ENCODE assay signal across 8 cellular contexts in genomic region chr10:58511765-58512469, GRCh38. TPM values are rescaled to one million over a fixed set of nuclear protein-coding genes. Genes with fewer than 3 reads are reported as not detected.
DNase-seq lines count a peak whose midpoint lies in the region; ATAC-seq and TF ChIP-seq lines count a peak whose summit lies in the region.

No MANE protein-coding gene starts in this region.

- H3K9me3 ChIP-seq in liver (ENCODE audit: control insufficient read depth in 4 of 4, low read length in 3 of 4) (no peaks in the 10 kb centered on the region), thymus (ENCODE audit: control insufficient read depth) (no peaks in the 10 kb centered on the region)

- peaks cover 1% of the 10 kb centered on the region for H3K36me3 Mint-ChIP-seq in T-helper 2 cell treated with Interferon-gamma antibody and Interleukin-4, amounts not matched to agents 5 μg/mL and 100 μg/mL, for 36 hours (ENCODE audit: low read depth)

- WGBS in liver: 12% methylated on average over 25 of the region's 25 CpGs
- WGBS in thymus: 25% methylated on average over 25 of the region's 25 CpGs

- H3K4me3 Mint-ChIP-seq in T-helper 2 cell treated with Interferon-gamma antibody and Interleukin-4, amounts not matched to agents 5 μg/mL and 100 μg/mL, for 36 hours: peak overlapping the region; percentile 69

- peak overlapping the region; percentile 50 to 80 for H3K4me3 ChIP-seq in cardiac fibroblast (replicated peaks in 1 of 2; ENCODE audit: low read depth in 2 of 2, low read length in 2 of 2)
- peak overlapping the region; percentile 37 to 78 (median 64) for H3K4me3 ChIP-seq in liver (ENCODE audit: low read depth in 1 of 3, low read length in 3 of 3)
- H3K4me3 ChIP-seq in thymus (ENCODE audit: low read length): peak overlapping the region; percentile 55

- no peak overlapping the region for H3K27ac Mint-ChIP-seq in T-helper 2 cell treated with Interferon-gamma antibody and Interleukin-4, amounts not matched to agents 5 μg/mL and 100 μg/mL, for 36 hours

- H3K4me1 Mint-ChIP-seq in T-helper 2 cell treated with Interferon-gamma antibody and Interleukin-4, amounts not matched to agents 5 μg/mL and 100 μg/mL, for 36 hours (ENCODE audit: low read depth): peaks cover 7% of the 10 kb centered on the region

- H3K36me3 ChIP-seq in liver (ENCODE audit: control insufficient read depth in 4 of 4, insufficient read depth in 3 of 4, low read depth in 1 of 4, low read length in 3 of 4) (no peaks in the 10 kb centered on the region), thymus (ENCODE audit: control insufficient read depth, insufficient read depth) (no peaks in the 10 kb centered on the region)

- H3K4me1 ChIP-seq in liver (ENCODE audit: control insufficient read depth in 4 of 4, insufficient read depth in 4 of 4, low read length in 3 of 4): peaks cover 9 to 22% (median 17%) of the 10 kb centered on the region in 4 donors
- no peaks in the 10 kb centered on the region for H3K4me1 ChIP-seq in thymus (ENCODE audit: control insufficient read depth, insufficient read depth, low read length)

- no peaks in the 10 kb centered on the region for H3K9me3 Mint-ChIP-seq in T-helper 2 cell treated with Interferon-gamma antibody and Interleukin-4, amounts not matched to agents 5 μg/mL and 100 μg/mL, for 36 hours

- peaks cover 27% of the 10 kb centered on the region for H3K27me3 Mint-ChIP-seq in T-helper 2 cell treated with Interferon-gamma antibody and Interleukin-4, amounts not matched to agents 5 μg/mL and 100 μg/mL, for 36 hours (ENCODE audit: low read depth)

- DNase-seq in T-helper 2 cell treated with Interferon-gamma antibody and Interleukin-4, amounts not matched to agents 5 μg/mL and 100 μg/mL, for 36 hours (ENCODE audit: low spot score): no peak
- DNase-seq in T-helper 2 cell (no peak), cardiac fibroblast (ENCODE audit: low read depth in 2 of 2) (peak; percentile 50 to 56), NCI-H2171 (lab: John Stamatoyannopoulos, UW) (no peak)

- peak overlapping the region in 1 of 2 donors; percentile 14 for H3K9ac ChIP-seq in liver (ENCODE audit: low read depth in 1 of 2, low read length in 2 of 2)

- TF ChIP-seq CTCF in cardiac fibroblast (IDR thresholded peaks at IDR 0.05; ENCODE audit: low read depth, low read length) (no peak), liver (IDR thresholded peaks at IDR 0.05; ENCODE audit: low read depth, low read length, missing input control) (no peak)

- H3K27ac ChIP-seq in liver (ENCODE audit: low read depth in 1 of 2, low read length in 2 of 2) (peak overlapping the region; percentile 42 to 51), thymus (ENCODE audit: low read depth) (no peak overlapping the region)

- H3K27me3 ChIP-seq in liver (ENCODE audit: control insufficient read depth in 4 of 4, insufficient read depth in 4 of 4, low read length in 3 of 4) (peaks cover 0 to 16% (median under 1%) of the 10 kb centered on the region in 4 donors), thymus (ENCODE audit: control insufficient read depth, insufficient read depth) (peaks cover 14% of the 10 kb centered on the region)

- no peak for TF ChIP-seq RAD21 in liver (IDR thresholded peaks at IDR 0.05)

- ATAC-seq in HG02970 (IDR thresholded peaks at IDR 0.05; ENCODE audit: low FRiP score, unreplicated experiment) (no peak), HG02763 (IDR thresholded peaks at IDR 0.05; ENCODE audit: unreplicated experiment) (no peak)

TF ChIP-seq in liver, 16 proteins besides CTCF, POLR2A, EP300 and RAD21:
- TF ChIP-seq HNF4A (conservative IDR thresholded peaks at IDR 0.05): no peak
- no peak for TF ChIP-seq EGR1 (IDR thresholded peaks at IDR 0.05; ENCODE audit: low read depth in 2 of 2)
- TF ChIP-seq FOXA1 (IDR thresholded peaks at IDR 0.05): no peak

RNA-seq across cellular contexts. Expression of gene BICC1, which starts 0.8 kb away (rescaled TPM):
- 1 to 10 TPM; 5.3 to 6.1 TPM for total RNA-seq in liver
- 1 to 10 TPM in 1 of 2 donors, under 1 TPM in 1; 0.82 to 3.7 TPM for polyA plus RNA-seq in liver
- polyA plus RNA-seq in thymus: 1.8 TPM

Comparison
In these comparisons a context has a peak if more than half of its experiments do, and no peak if none do; other contexts are left out.
1. DNase-seq: peak in cardiac fibroblast (2 of 2); none in T-helper 2 cell treated with Interferon-gamma antibody and Interleukin-4, amounts not matched to agents 5 μg/mL and 100 μg/mL, for 36 hours (single experiment), T-helper 2 cell (0 of 5) and NCI-H2171 (single experiment).
2. Peak in every context shown above with its lines, with median percentiles within 50 percentile points of each other: H3K4me3 ChIP-seq.